ENCODE assay signal across 14 cellular contexts in the genomic region with DNA sequence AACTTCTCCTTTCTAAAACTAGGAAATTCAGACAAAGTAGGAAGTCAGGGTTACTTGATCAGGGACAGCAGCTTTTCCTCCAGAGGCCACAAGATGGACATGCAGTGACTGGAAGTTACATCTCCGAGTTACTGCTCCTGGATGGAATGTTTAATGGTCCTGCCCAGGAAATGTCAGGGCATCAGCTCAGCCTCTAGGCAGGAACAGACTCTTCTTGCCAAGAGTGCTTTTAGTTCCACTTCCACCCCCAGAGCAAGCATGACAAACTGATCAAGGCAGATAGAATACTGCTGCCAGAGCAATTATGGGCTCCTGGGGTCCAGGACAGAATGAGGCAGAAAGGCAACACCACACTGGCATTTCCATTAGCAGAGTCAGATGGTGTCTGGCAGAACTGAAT.
"Had no signal": no experiment of that assay in that cellular context is flagged by ENCODE, and none has a peak within 500 bp of the region (broad histone marks: within the 10 kb centered on the region; RNA-seq: fewer than 3 reads in every experiment).

No MANE protein-coding gene starts in this region.

- H3K9me3 ChIP-seq: gastrocnemius medialis had no signal

- H3K36me3 ChIP-seq: gastrocnemius medialis, WERI-Rb-1 had no signal

- H3K4me1 ChIP-seq: gastrocnemius medialis had no signal

- H3K27me3 ChIP-seq: gastrocnemius medialis had no signal

- DNase-seq: activated CD4-positive, alpha-beta T cell treated with anti-CD3 and anti-CD28 coated beads for 4 hours; activated CD8-positive, alpha-beta memory T cell treated with anti-CD3 and anti-CD28 coated beads, Interleukin-2, amount 50 U/mL, for 4 hours; activated CD8-positive, alpha-beta T cell treated with anti-CD3 and anti-CD28 coated beads for 36 hours; activated naive CD8-positive, alpha-beta T cell treated with anti-CD3 and anti-CD28 coated beads, Interleukin-2, amount 10 ng/mL, durations not matched to agents 7 days and 5 days; aorta; gastrocnemius medialis; kidney; naive thymus-derived CD4-positive, alpha-beta T cell; stimulated activated CD4-positive, alpha-beta T cell treated with anti-CD3 and anti-CD28 coated beads, Interleukin-2, amount 100 ng/mL, for 24 hours; stimulated activated naive B cell treated with anti-CD40 and anti-IgM and Interleukin-4, amounts not matched to agents 10 μg/mL and 1 μg/mL and 100 μg/mL, for 72 hours; substantia nigra; trophoblast cell; WERI-Rb-1 had no signal

- H3K4me3 ChIP-seq: gastrocnemius medialis, lung had no signal

- H3K27ac ChIP-seq: gastrocnemius medialis, WERI-Rb-1 had no signal
